8 cellular contexts compared by ENCODE assay signal in the genomic region with DNA sequence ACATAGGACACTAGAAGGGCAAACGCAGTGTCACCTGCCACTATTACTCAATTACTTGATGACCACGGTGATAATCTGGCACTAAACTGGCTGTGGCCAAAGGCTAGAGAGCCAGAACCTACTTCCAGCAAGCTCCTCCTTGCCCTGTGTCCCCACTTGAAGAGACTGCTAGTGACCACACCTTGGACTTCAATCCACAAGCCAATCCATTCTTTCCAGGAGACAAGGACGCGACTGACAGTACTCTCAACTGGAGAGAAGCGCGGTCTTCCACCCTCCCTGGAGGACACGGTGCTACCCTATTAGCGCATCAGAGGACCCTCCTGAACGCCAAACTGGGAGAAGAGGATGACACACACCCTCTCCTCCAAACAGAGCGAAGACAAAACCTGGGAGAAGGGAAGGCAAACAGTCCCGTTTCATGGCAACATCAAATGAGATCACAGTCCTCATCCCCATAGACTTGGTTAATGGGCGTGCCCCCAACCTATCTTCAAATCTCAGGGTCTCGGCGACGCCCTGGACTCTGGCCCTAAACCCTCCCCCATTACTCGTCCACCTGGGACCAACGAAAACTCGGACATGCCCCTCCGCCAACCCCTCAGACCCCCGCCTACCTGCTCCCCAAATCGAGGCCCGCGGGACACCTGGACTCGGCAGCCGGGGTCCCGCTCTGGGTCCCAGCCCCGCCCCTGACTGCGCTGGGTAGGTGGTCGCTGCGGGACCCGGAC. TPM values are rescaled to one million over a fixed set of nuclear protein-coding genes. Genes with fewer than 3 reads are reported as not detected.
A peak's percentile ranks its signal among the peaks of the same experiment; 100 is the strongest.
DNase-seq lines count a peak whose midpoint lies in the region; ATAC-seq lines count a peak whose summit lies in the region.

No MANE protein-coding gene starts in this region.

- peak overlapping the region; percentile 93 to 95 for H3K27ac ChIP-seq in esophagus (ENCODE audit: low read depth in 2 of 2, low read length in 1 of 2)

- POLR2A ChIA-PET in naive thymus-derived CD8-positive, alpha-beta T cell (lab: Charles Lee): interaction anchor here (0.6 to 3.5 kb wide), 17 partner anchors 10 to 917 kb away, joined by 3 to 33 read pairs (median 3); partner anchors contain the start of genes COPS3 and PLD6

- H3K27me3 Mint-ChIP-seq in T-helper 2 cell treated with Interferon-gamma antibody and Interleukin-4, amounts not matched to agents 5 μg/mL and 100 μg/mL, for 36 hours (ENCODE audit: low read depth): peaks cover 2% of the 10 kb centered on the region
- no peaks in the 10 kb centered on the region for H3K27me3 Mint-ChIP-seq in naive thymus-derived CD8-positive, alpha-beta T cell

- DNase-seq in activated CD8-positive, alpha-beta memory T cell treated with anti-CD3 and anti-CD28 coated beads for 24 hours: peak; percentile 62
- DNase-seq in activated CD8-positive, alpha-beta memory T cell treated with anti-CD3 and anti-CD28 coated beads, Interleukin-2, amount 50 U/mL, for 48 hours: no peak
- DNase-seq in T-helper 2 cell treated with Interferon-gamma antibody and Interleukin-4, amounts not matched to agents 5 μg/mL and 100 μg/mL, for 36 hours (ENCODE audit: low spot score): no peak
- DNase-seq in naive thymus-derived CD8-positive, alpha-beta T cell: peak in 1 of 10 donors; percentile 14
- no peak for DNase-seq in NCI-H1048 (lab: John Stamatoyannopoulos, UW)

- peaks cover 0 to 2% of the 10 kb centered on the region in 2 donors for H3K9me3 ChIP-seq in esophagus (ENCODE audit: control insufficient read depth in 2 of 2, insufficient read depth in 1 of 2, low read depth in 1 of 2, low read length in 1 of 2)

- H3K27ac Mint-ChIP-seq in T-helper 2 cell treated with Interferon-gamma antibody and Interleukin-4, amounts not matched to agents 5 μg/mL and 100 μg/mL, for 36 hours: peak overlapping the region; percentile 97
- H3K27ac Mint-ChIP-seq in naive thymus-derived CD8-positive, alpha-beta T cell: peak overlapping the region; percentile 98 to 100 (median 99)

- WGBS in esophagus, 2 donors: 1% methylated on average over 31 of the region's 31 CpGs

- H3K4me3 Mint-ChIP-seq in T-helper 2 cell treated with Interferon-gamma antibody and Interleukin-4, amounts not matched to agents 5 μg/mL and 100 μg/mL, for 36 hours: peak overlapping the region; percentile 97
- H3K4me3 Mint-ChIP-seq in naive thymus-derived CD8-positive, alpha-beta T cell: peak overlapping the region; percentile 91 to 98 (median 96)

- no peaks in the 10 kb centered on the region for H3K27me3 ChIP-seq in esophagus (ENCODE audit: control insufficient read depth in 1 of 2, insufficient read depth in 2 of 2, low read length in 2 of 2)

- ATAC-seq in HG03432 (IDR thresholded peaks at IDR 0.05; ENCODE audit: unreplicated experiment): peak; percentile 13
- peak; percentile 3 to 11 for ATAC-seq in naive thymus-derived CD8-positive, alpha-beta T cell
- no peak for ATAC-seq in GM19023 (IDR thresholded peaks at IDR 0.05; ENCODE audit: unreplicated experiment)

- peaks cover 18% of the 10 kb centered on the region for H3K4me1 Mint-ChIP-seq in T-helper 2 cell treated with Interferon-gamma antibody and Interleukin-4, amounts not matched to agents 5 μg/mL and 100 μg/mL, for 36 hours (ENCODE audit: low read depth)
- peaks cover 23 to 41% (median 33%) of the 10 kb centered on the region in 4 donors for H3K4me1 Mint-ChIP-seq in naive thymus-derived CD8-positive, alpha-beta T cell

- H3K9me3 Mint-ChIP-seq in T-helper 2 cell treated with Interferon-gamma antibody and Interleukin-4, amounts not matched to agents 5 μg/mL and 100 μg/mL, for 36 hours: no peaks in the 10 kb centered on the region
- H3K9me3 Mint-ChIP-seq in naive thymus-derived CD8-positive, alpha-beta T cell: no peaks in the 10 kb centered on the region

- peaks cover 3 to 4% of the 10 kb centered on the region in 2 donors for H3K4me1 ChIP-seq in esophagus (ENCODE audit: control insufficient read depth in 2 of 2, insufficient read depth in 2 of 2, low read length in 1 of 2)

- H3K4me3 ChIP-seq in esophagus (ENCODE audit: low read depth in 1 of 2, low read length in 2 of 2): peak overlapping the region; percentile 92 to 96

- H3K36me3 Mint-ChIP-seq in T-helper 2 cell treated with Interferon-gamma antibody and Interleukin-4, amounts not matched to agents 5 μg/mL and 100 μg/mL, for 36 hours (ENCODE audit: low read depth): peaks cover 5% of the 10 kb centered on the region
- H3K36me3 Mint-ChIP-seq in naive thymus-derived CD8-positive, alpha-beta T cell: peaks cover 0 to 13% (median 0%) of the 10 kb centered on the region in 3 donors

- peaks cover 0 to 10% of the 10 kb centered on the region in 2 donors for H3K36me3 ChIP-seq in esophagus (ENCODE audit: control insufficient read depth in 2 of 2, insufficient read depth in 2 of 2, low read length in 1 of 2)

RNA-seq across cellular contexts. Expression of gene FLCN, which starts 0.5 kb away (rescaled TPM):
- polyA plus RNA-seq in esophagus: 10 to 100 TPM; 10.3 to 16.3 TPM
- 10 to 100 TPM; 63.9 to 70.6 TPM for total RNA-seq in naive thymus-derived CD8-positive, alpha-beta T cell
- 1 to 10 TPM; 3.1 to 4.9 (median 4.8) TPM for polyA plus RNA-seq in naive thymus-derived CD8-positive, alpha-beta T cell

RNA-seq across cellular contexts. Expression of gene PLD6, which starts 30.3 kb away (rescaled TPM):
- 1 to 10 TPM; 1.2 TPM for polyA plus RNA-seq in esophagus
- total RNA-seq in naive thymus-derived CD8-positive, alpha-beta T cell: 10 to 100 TPM; 12.2 to 13.1 TPM
- polyA plus RNA-seq in naive thymus-derived CD8-positive, alpha-beta T cell: 1 to 10 TPM; 6.6 to 9.8 (median 8.2) TPM

RNA-seq across cellular contexts. Expression of gene COPS3, which starts 44.6 kb away (rescaled TPM):
- 10 to 100 TPM; 19.2 to 58.3 TPM for polyA plus RNA-seq in esophagus
- total RNA-seq in naive thymus-derived CD8-positive, alpha-beta T cell: 10 to 100 TPM; 46.5 to 47.7 TPM
- 10 to 100 TPM; 76.6 to 98.0 (median 81.2) TPM for polyA plus RNA-seq in naive thymus-derived CD8-positive, alpha-beta T cell
